8 cellular contexts compared by ENCODE assay signal in the genomic region with DNA sequence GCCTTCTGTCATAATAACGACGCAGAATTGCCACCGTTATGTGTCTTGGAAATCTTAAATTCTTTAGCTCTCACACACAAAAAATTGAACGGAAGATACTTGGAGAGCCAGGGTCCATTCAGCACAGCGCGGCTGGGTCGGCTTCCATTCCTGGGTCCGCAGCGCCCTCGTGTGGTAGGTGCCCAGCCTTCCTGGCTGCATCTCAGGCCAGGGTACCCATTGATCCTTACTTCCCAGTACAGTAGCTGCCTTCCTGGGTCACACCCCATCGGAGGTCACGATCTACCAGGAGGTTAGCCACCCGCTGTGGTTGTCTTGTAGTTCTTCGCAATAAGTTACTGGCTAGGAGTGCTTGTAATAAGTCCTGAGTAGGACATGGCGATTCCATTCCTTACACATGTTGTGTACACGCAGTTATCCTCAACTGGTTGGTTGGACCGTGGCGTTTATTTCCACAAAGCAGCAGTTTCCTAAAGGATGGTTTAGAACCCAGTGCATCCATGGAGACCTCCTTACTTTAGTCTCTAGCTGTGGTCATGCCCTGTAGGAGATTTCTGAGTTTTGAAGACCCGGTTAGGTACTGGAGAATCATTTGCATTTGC. TPM values are rescaled to one million over a fixed set of nuclear protein-coding genes. Genes with fewer than 3 reads are reported as not detected.
A peak's percentile ranks its signal among the peaks of the same experiment; 100 is the strongest.
DNase-seq lines count a peak whose midpoint lies in the region; ATAC-seq, FAIRE-seq and TF ChIP-seq lines count a peak whose summit lies in the region.

No MANE protein-coding gene starts in this region.

- H3K36me3 ChIP-seq in gastroesophageal sphincter (peaks cover 0 to 54% of the 10 kb centered on the region in 2 donors), pancreas (peaks cover 0 to 4% (median 0%) of the 10 kb centered on the region in 3 donors)

- ATAC-seq in GM21723 (IDR thresholded peaks at IDR 0.05; ENCODE audit: unreplicated experiment) (peak; percentile 86), gastroesophageal sphincter (peak; percentile 92), pancreas (peak; percentile 97 to 100 (median 99))

- no peak for TF ChIP-seq EP300 in gastroesophageal sphincter (IDR thresholded peaks at IDR 0.05)

- no peak overlapping the region for H3K27ac ChIP-seq in gastroesophageal sphincter
- H3K27ac ChIP-seq in pancreas, result no peak overlapping the region

- peaks cover 0 to 12% (median 0%) of the 10 kb centered on the region in 3 donors for H3K4me1 ChIP-seq in gastroesophageal sphincter
- no peaks in the 10 kb centered on the region for H3K4me1 ChIP-seq in pancreas

- 5 to 20% methylated on average over 3 to 6 of the region's 19 CpGs for WGBS in gastroesophageal sphincter (ENCODE audit: low coverage in 1 of 2), 2 donors
- WGBS in pancreas, 2 donors, result 27 to 29% methylated on average over 19 of the region's 19 CpGs

- FAIRE-seq in RCC 7860 (lab: Jason Lieb, UNC) (no peak), pancreas (lab: Jason Lieb, UNC) (no peak)

- H3K27me3 ChIP-seq in gastroesophageal sphincter (no peaks in the 10 kb centered on the region), pancreas (no peaks in the 10 kb centered on the region)

- peak; percentile 67 to 92 (median 81) for TF ChIP-seq CTCF in gastroesophageal sphincter (IDR thresholded peaks at IDR 0.05)
- peak; percentile 86 to 91 (median 88) for TF ChIP-seq CTCF in pancreas (IDR thresholded peaks at IDR 0.05)

- DNase-seq in ELR (ENCODE audit: low read depth) (peak; percentile 78), KBM-7 (peak; percentile 74), RCC 7860 (ENCODE audit: low spot score) (peak; percentile 41), pancreas (peak; percentile 74 to 98 (median 87)), ureter (ENCODE audit: low spot score) (peak; percentile 83)
- DNase-seq in activated effector memory CD4-positive, alpha-beta T cell treated with Interleukin-2 at 50 U/mL for 16 hours, result peak; percentile 15

- no peak for TF ChIP-seq POLR2A in gastroesophageal sphincter (IDR thresholded peaks at IDR 0.05)

- H3K4me3 ChIP-seq in gastroesophageal sphincter (no peak overlapping the region), pancreas (no peak overlapping the region)

- intact Hi-C loops in pancreas (cut with DNase I), result loop anchor here in 1 of 3 donors (5.0 kb wide), 1 partner anchor 85 kb away; a partner anchor contains a TSS

- H3K9me3 ChIP-seq in gastroesophageal sphincter (no peaks in the 10 kb centered on the region), pancreas (no peaks in the 10 kb centered on the region)

- in situ Hi-C loops in KBM-7 (cut with MboI; ENCODE audit: low pct_unique_long_range_greater_than_20kb, low sequenced_read_pairs), result no loop called here

RNA-seq across cellular contexts. Expression of a gene that starts 9.9 kb away (rescaled TPM):
- total RNA-seq in gastroesophageal sphincter (1 to 10 TPM; 3.7 to 8.1 (median 5.4) TPM), pancreas (10 to 100 TPM in 1 of 6 donors, 1 to 10 TPM in 5; 2.5 to 10.8 (median 7.4) TPM), ureter (29.0 TPM)
- polyA plus RNA-seq in pancreas, result 1 to 10 TPM; 6.0 to 7.1 TPM

RNA-seq across cellular contexts. Expression of a gene that starts 28.7 kb away (rescaled TPM):
- total RNA-seq in gastroesophageal sphincter (10 to 100 TPM; 13.0 to 32.5 (median 17.9) TPM), pancreas (10 to 100 TPM; 14.8 to 27.0 (median 16.8) TPM), ureter (18.8 TPM)
- 10 to 100 TPM; 12.2 to 15.9 TPM for polyA plus RNA-seq in pancreas

Comparison
In these comparisons a context has a peak if more than half of its experiments do, and no peak if none do; other contexts are left out.
1. DNase-seq: peak in every context shown above with its lines; median percentile 87 in pancreas; 83 in ureter; 78 in ELR; 74 in KBM-7; 41 in RCC 7860; 15 in activated effector memory CD4-positive, alpha-beta T cell treated with Interleukin-2 at 50 U/mL for 16 hours.